Comparison of ENCODE assay signal across 22 cellular contexts in genomic region chr1:15543589-15544568, GRCh38. TPM values are rescaled to one million over a fixed set of nuclear protein-coding genes. Genes with fewer than 3 reads are reported as not detected.
DNase-seq lines count a peak whose midpoint lies in the region; ATAC-seq, FAIRE-seq and TF ChIP-seq lines count a peak whose summit lies in the region.
"Had no signal": no experiment of that assay in that cellular context is flagged by ENCODE, and none has a peak within 500 bp of the region (broad histone marks: within the 10 kb centered on the region; RNA-seq: fewer than 3 reads in every experiment).

No MANE protein-coding gene starts in this region.

- no peak for DNase-seq in left cardiac atrium
- no peak for DNase-seq in heart left ventricle
- DNase-seq in fibroblast of the aortic adventitia (ENCODE audit: low read depth): peak; percentile 89
- DNase-seq in H54 (ENCODE audit: insufficient read length, low spot score): no peak
- no peak for DNase-seq in heart right ventricle
- DNase-seq: activated CD4-positive, alpha-beta T cell treated with anti-CD3 and anti-CD28 coated beads, Interleukin-2, amount 50 U/mL, for 48 hours; activated T-cell treated with anti-CD3 and anti-CD28 coated beads, Interleukin-2, amount 50 U/mL, for 72 hours; adrenal gland; NCI-H2081 treated with DMSO at 0.1 percent for 48 hours; NCI-H69; RPMI8226; stimulated activated CD4-positive, alpha-beta T cell treated with anti-CD3 and anti-CD28 coated beads, Interleukin-2, amount 100 ng/mL, for 48 hours; T-helper 17 cell; tibial artery had no signal

- H3K4me1 ChIP-seq in heart left ventricle: no peaks in the 10 kb centered on the region
- H3K4me1 ChIP-seq in heart right ventricle: no peaks in the 10 kb centered on the region
- H3K4me1 ChIP-seq: A549, adrenal gland, tibial artery had no signal

- intact Hi-C loops in left cardiac atrium (cut with DNase I) (no loop called here), heart left ventricle (cut with DNase I) (no loop called here), heart right ventricle (cut with DNase I) (no loop called here)

- no peak for TF ChIP-seq POLR2A in heart left ventricle (IDR thresholded peaks at IDR 0.05)
- no peak for TF ChIP-seq POLR2A in H54 (IDR thresholded peaks at IDR 0.05; ENCODE audit: low read depth, low read length)

- H3K4me3 ChIP-seq in heart left ventricle (no peak overlapping the region), fibroblast of the aortic adventitia (ENCODE audit: low read depth, low read length) (no peak overlapping the region), heart right ventricle (no peak overlapping the region)
- H3K4me3 ChIP-seq: A549, adrenal gland, tibial artery had no signal

- FAIRE-seq in H54 (lab: Jason Lieb, UNC): no peak
- FAIRE-seq: A549, D721Med had no signal

- no peak overlapping the region for H3K27ac ChIP-seq in heart left ventricle
- peak overlapping the region; percentile 74 for H3K27ac ChIP-seq in angular gyrus (ENCODE audit: low read depth, low read length)
- peak overlapping the region; percentile 52 for H3K27ac ChIP-seq in temporal lobe (ENCODE audit: low read depth, low read length)
- no peak overlapping the region for H3K27ac ChIP-seq in heart right ventricle
- H3K27ac ChIP-seq: A549, adrenal gland, tibial artery had no signal

- ATAC-seq in left cardiac atrium: peak; percentile 50 to 95
- ATAC-seq in heart left ventricle: no peak
- ATAC-seq in heart right ventricle: no peak
- no peak for ATAC-seq in HG02981 (IDR thresholded peaks at IDR 0.05; ENCODE audit: unreplicated experiment)
- ATAC-seq: A549; activated T-cell treated with anti-CD3 and anti-CD28 coated beads, Interleukin-2, amount 50 U/mL, for 72 hours; sciatic nerve; T-helper 17 cell had no signal

- H3K9me3 ChIP-seq in heart left ventricle (no peaks in the 10 kb centered on the region), heart right ventricle (no peaks in the 10 kb centered on the region)
- H3K9me3 ChIP-seq: A549, adrenal gland, tibial artery had no signal

- no peaks in the 10 kb centered on the region for H3K27me3 ChIP-seq in heart left ventricle
- H3K27me3 ChIP-seq in heart right ventricle: no peaks in the 10 kb centered on the region
- H3K27me3 ChIP-seq: adrenal gland, tibial artery had no signal

- WGBS in heart left ventricle, 4 donors: 85 to 87% (median 86%) methylated on average over 12 of the region's 12 CpGs
- 82% methylated on average over 12 of the region's 12 CpGs for whole genome bisulfite sequencing in heart right ventricle, 2 donors

- TF ChIP-seq CTCF in heart left ventricle (IDR thresholded peaks at IDR 0.05): no peak
- TF ChIP-seq CTCF in fibroblast of the aortic adventitia (IDR thresholded peaks at IDR 0.05; ENCODE audit: insufficient read depth, low read length): no peak
- no peak for TF ChIP-seq CTCF in heart right ventricle (IDR thresholded peaks at IDR 0.05)

- H3K36me3 ChIP-seq in heart left ventricle (peaks cover 0 to 97% (median 88%) of the 10 kb centered on the region in 9 donors), heart right ventricle (peaks cover 0 to 100% (median 48%) of the 10 kb centered on the region in 9 donors)

RNA-seq across cellular contexts. Expression of gene DNAJC16, which starts 17.2 kb away (rescaled TPM):
- total RNA-seq in left cardiac atrium (10 to 100 TPM; 17.1 to 17.7 TPM), heart left ventricle (10 to 100 TPM; 11.9 to 22.8 (median 19.1) TPM), fibroblast of the aortic adventitia (ENCODE audit: low replicate concordance) (8.6 and 20.0 TPM in 2 replicates), temporal lobe (17.5 TPM), heart right ventricle (10 to 100 TPM; 13.7 to 22.8 (median 19.1) TPM)
- polyA plus RNA-seq in heart left ventricle (10 to 100 TPM in 1 of 2 donors, 1 to 10 TPM in 1; 4.2 to 10.3 TPM), heart right ventricle (1 to 10 TPM; 4.7 to 6.4 TPM)

RNA-seq across cellular contexts. Expression of gene CASP9, which starts 19.9 kb away (rescaled TPM):
- total RNA-seq in left cardiac atrium (1 to 10 TPM; 8.5 to 9.8 TPM), heart left ventricle (10 to 100 TPM in 6 of 9 donors, 1 to 10 TPM in 3; 8.6 to 15.9 (median 11.8) TPM), fibroblast of the aortic adventitia (ENCODE audit: low replicate concordance) (5.2 and 7.1 TPM in 2 replicates), temporal lobe (3.2 TPM), heart right ventricle (10 to 100 TPM in 9 of 10 donors, 1 to 10 TPM in 1; 8.6 to 16.6 (median 14.2) TPM)
- polyA plus RNA-seq in heart left ventricle (10 to 100 TPM; 11.5 to 16.9 TPM), heart right ventricle (10 to 100 TPM; 14.3 to 22.2 TPM)

RNA-seq across cellular contexts. Expression of gene AGMAT, which starts 41.0 kb away (rescaled TPM):
- total RNA-seq in left cardiac atrium (under 1 TPM in 1 of 2 donors, not detected in 1; 0.13 TPM), heart left ventricle (under 1 TPM in 3 of 9 donors, not detected in 6; 0.22 to 0.53 (median 0.23) TPM), fibroblast of the aortic adventitia (ENCODE audit: low replicate concordance) (0.16 and 1.4 TPM in 2 replicates), temporal lobe (0.25 TPM), heart right ventricle (under 1 TPM in 6 of 10 donors, not detected in 4; 0.13 to 0.30 (median 0.24) TPM)
- polyA plus RNA-seq in heart left ventricle (under 1 TPM; 0.08 to 0.12 TPM), heart right ventricle (under 1 TPM in 1 of 2 donors, not detected in 1; 0.06 TPM)
- total RNA-seq: HT1080 had no signal
- polyA plus RNA-seq: neural cell had no signal

Comparison
In these comparisons a context has a peak if more than half of its experiments do, and no peak if none do; other contexts are left out.
1. ATAC-seq: peak in left cardiac atrium (2 of 2); none in heart left ventricle (0 of 4), heart right ventricle (0 of 8) and HG02981 (single experiment).
2. H3K27ac ChIP-seq: peak in angular gyrus (single experiment) and temporal lobe (single experiment); none in heart left ventricle (0 of 12) and heart right ventricle (0 of 10).